18 cellular contexts compared by ENCODE assay signal in genomic region chr2:178517496-178517895, GRCh38. TPM values are rescaled to one million over a fixed set of nuclear protein-coding genes. Genes with fewer than 3 reads are reported as not detected.
A peak's percentile ranks its signal among the peaks of the same experiment; 100 is the strongest.
DNase-seq lines count a peak whose midpoint lies in the region; ATAC-seq and TF ChIP-seq lines count a peak whose summit lies in the region.
"Had no signal": no experiment of that assay in that cellular context is flagged by ENCODE, and none has a peak within 500 bp of the region (broad histone marks: within the 10 kb centered on the region; RNA-seq: fewer than 3 reads in every experiment).

No MANE protein-coding gene starts in this region.

- H2AFZ ChIP-seq in KMS-11 (ENCODE audit: low read depth), result no peak overlapping the region

- peak overlapping the region; percentile 3; the same call in 1 of the 2 replicates for H3K4me2 ChIP-seq in KMS-11
- H3K4me2 ChIP-seq: BLaER1 treated with 17β-estradiol and CSF1 and Interleukin-3, amounts not matched to agents 10 nM and 100 nM had no signal

- no peaks in the 10 kb centered on the region for H3K36me3 ChIP-seq in KMS-11 (ENCODE audit: insufficient read depth)

- no peaks in the 10 kb centered on the region for H3K79me2 ChIP-seq in KMS-11 (ENCODE audit: insufficient read depth, low read depth)

- TF ChIP-seq CTCF in AG09309 (IDR thresholded peaks at IDR 0.05; ENCODE audit: control insufficient read depth, insufficient read depth, low read depth, low read length, missing control alignments) (no peak), KMS-11 (conservative IDR thresholded peaks at IDR 0.05; ENCODE audit: low read depth, low read length) (no peak), fibroblast of mammary gland (conservative IDR thresholded peaks at IDR 0.05; ENCODE audit: control insufficient read depth, insufficient read depth, low read depth, low read length) (no peak)

- H4K20me1 ChIP-seq in KMS-11 (ENCODE audit: insufficient read depth), result no peaks in the 10 kb centered on the region
- H4K20me1 ChIP-seq: BLaER1 treated with 17β-estradiol and CSF1 and Interleukin-3, amounts not matched to agents 10 nM and 100 nM had no signal

- H3K27me3 ChIP-seq in KMS-11 (ENCODE audit: insufficient read depth, low read depth), result no peaks in the 10 kb centered on the region
- H3K27me3 ChIP-seq: BLaER1 treated with 17β-estradiol and CSF1 and Interleukin-3, amounts not matched to agents 10 nM and 100 nM had no signal

- ATAC-seq in GM18505 (IDR thresholded peaks at IDR 0.05; ENCODE audit: unreplicated experiment), result no peak
- no peak for ATAC-seq in sciatic nerve
- ATAC-seq: CD8-positive, alpha-beta T cell; K562 had no signal

- H3K4me1 ChIP-seq in KMS-11 (ENCODE audit: low read depth, poor library complexity, severe bottlenecking), result peaks cover 39% of the 10 kb centered on the region

- H3K4me3 ChIP-seq in AG09309 (ENCODE audit: control insufficient read depth, low read depth, low read length), result no peak overlapping the region
- H3K4me3 ChIP-seq in KMS-11 (IDR thresholded peaks at IDR 0.05; ENCODE audit: insufficient read depth, low read depth, low read length), result no peak overlapping the region
- H3K4me3 ChIP-seq in fibroblast of mammary gland (ENCODE audit: control insufficient read depth, low read depth, low read length), result no peak overlapping the region
- H3K4me3 ChIP-seq: BLaER1 treated with 17β-estradiol and CSF1 and Interleukin-3, amounts not matched to agents 10 nM and 100 nM; K562 had no signal

- H3K27ac ChIP-seq in KMS-11, result no peak overlapping the region
- H3K27ac ChIP-seq: BLaER1 treated with 17β-estradiol and CSF1 and Interleukin-3, amounts not matched to agents 10 nM and 100 nM; HL-60 had no signal

- intact Hi-C loops in sciatic nerve (cut with DNase I), result no loop called here

- H3K9ac ChIP-seq in KMS-11, result no peak overlapping the region
- H3K9ac ChIP-seq: BLaER1 treated with 17β-estradiol and CSF1 and Interleukin-3, amounts not matched to agents 10 nM and 100 nM had no signal

- TF ChIP-seq POLR2A in GM18505 (IDR thresholded peaks at IDR 0.05; ENCODE audit: borderline replicate concordance, extremely low read depth, insufficient read depth, insufficient read length), result no peak

- DNase-seq in AG09309 (ENCODE audit: low read depth), result peak; percentile 18
- DNase-seq in GM03348 (ENCODE audit: low spot score), result peak; percentile 25
- peak; percentile 31 for DNase-seq in fibroblast of mammary gland (ENCODE audit: low read depth)
- no peak for DNase-seq in NCI-H1417 (lab: John Stamatoyannopoulos, UW)
- DNase-seq in sciatic nerve (ENCODE audit: low spot score), result no peak
- DNase-seq: Calu3; CD8-positive, alpha-beta T cell; DMS53; DND-41; EL; HCEC 1CT; IMR-90; Karpas-422 had no signal

RNA-seq across cellular contexts. Expression of gene PLEKHA3, which starts 37.2 kb away (rescaled TPM):
- 34.1 TPM for total RNA-seq in sciatic nerve

RNA-seq across cellular contexts. Expression of gene FKBP7, which starts 39.1 kb away (rescaled TPM):
- total RNA-seq in sciatic nerve, result 25.3 TPM

Comparison
In these comparisons a context has a peak if more than half of its experiments do, and no peak if none do; other contexts are left out.
1. DNase-seq: peak in AG09309 (single experiment), GM03348 (single experiment) and fibroblast of mammary gland (single experiment); none in NCI-H1417 (0 of 3) and sciatic nerve (single experiment).